Comparison of ENCODE assay signal across 8 cellular contexts in the genomic region with DNA sequence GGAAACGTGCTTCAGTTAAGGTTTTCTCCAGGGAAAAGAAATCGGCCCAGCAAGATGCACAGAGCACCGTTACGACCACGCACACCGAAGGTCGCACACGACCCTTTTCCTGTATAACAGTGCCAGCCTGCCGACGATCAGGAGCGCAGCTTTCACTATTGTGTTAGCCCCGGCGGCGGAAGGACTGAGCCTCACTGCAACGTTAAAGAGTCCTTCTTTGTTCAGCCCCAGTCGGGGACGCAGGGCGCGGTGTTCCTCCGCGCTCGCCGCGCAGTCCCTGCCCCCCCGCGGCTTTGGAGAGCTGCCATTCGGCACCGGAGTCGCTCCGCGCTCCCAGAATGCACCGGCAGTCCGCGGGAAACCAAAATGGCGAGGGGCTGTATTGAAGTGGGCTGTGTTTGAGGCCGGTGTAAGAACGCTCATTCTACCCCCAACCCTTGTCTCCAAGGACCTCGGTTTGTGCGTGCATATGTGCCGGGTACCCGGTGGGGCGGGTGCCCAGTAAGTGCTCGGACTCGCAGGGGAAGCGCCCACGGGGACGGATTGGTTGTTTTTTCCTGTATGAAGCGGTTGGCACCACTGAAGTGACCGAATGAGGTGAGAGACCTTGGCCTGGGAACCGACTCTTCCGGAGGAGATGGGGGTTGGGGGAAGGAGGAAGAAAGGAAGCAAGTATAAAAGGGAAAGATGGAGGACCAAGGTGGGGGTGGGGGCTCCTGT. TPM values are rescaled to one million over a fixed set of nuclear protein-coding genes. Genes with fewer than 3 reads are reported as not detected.
DNase-seq lines count a peak whose midpoint lies in the region; ATAC-seq, FAIRE-seq and TF ChIP-seq lines count a peak whose summit lies in the region.

MTF2 (plus strand) TSS at position 349 of the 720 bp plus-strand sequence; CDS start at position 593, 244 bp downstream.

- H3K9me3 ChIP-seq in DND-41 (ENCODE audit: insufficient read depth, low read length, severe bottlenecking) (peaks cover 11% of the 10 kb centered on the region), Karpas-422 (ENCODE audit: low read length) (no peaks in the 10 kb centered on the region), esophagus muscularis mucosa (no peaks in the 10 kb centered on the region), muscle layer of duodenum (ENCODE audit: control insufficient read depth in 1 of 2, low read length in 2 of 2) (no peaks in the 10 kb centered on the region)

- H3K27ac ChIP-seq in DND-41 (ENCODE audit: low read length): peak within 1 kb of the TSS; percentile 98
- peak within 1 kb of the TSS; percentile 90 for H3K27ac ChIP-seq in Karpas-422 (ENCODE audit: low read length)
- H3K27ac ChIP-seq in esophagus muscularis mucosa (replicated peaks in 1 of 4): peak within 1 kb of the TSS; percentile 82 to 85 (median 83)
- peak within 1 kb of the TSS; percentile 96 for H3K27ac ChIP-seq in muscle layer of duodenum (ENCODE audit: low read length)

- H3K9me2 ChIP-seq in Karpas-422 (replicated peaks; ENCODE audit: insufficient read depth, low read length): no peaks in the 10 kb centered on the region

- peak; percentile 48 for FAIRE-seq in RCC 7860 (lab: Jason Lieb, UNC)

- peak within 1 kb of the TSS; percentile 91 for H3K9ac ChIP-seq in DND-41 (ENCODE audit: low read depth, low read length)
- peak within 1 kb of the TSS; percentile 93 for H3K9ac ChIP-seq in Karpas-422 (ENCODE audit: low read length)

- TF ChIP-seq POLR2A in esophagus muscularis mucosa (IDR thresholded peaks at IDR 0.05; ENCODE audit: low read depth): peak; percentile 6

- peaks cover 37% of the 10 kb centered on the region for H4K20me1 ChIP-seq in DND-41 (ENCODE audit: insufficient read depth, low read length)
- H4K20me1 ChIP-seq in Karpas-422 (ENCODE audit: insufficient read depth, low read depth, low read length): peaks cover 7% of the 10 kb centered on the region; the same call in 1 of the 2 replicates

- H3K4me1 ChIP-seq in DND-41 (ENCODE audit: insufficient read depth, low read length): peaks cover 41% of the 10 kb centered on the region
- peaks cover 21% of the 10 kb centered on the region for H3K4me1 ChIP-seq in Karpas-422 (ENCODE audit: low read length)
- H3K4me1 ChIP-seq in esophagus muscularis mucosa: peaks cover 26 to 36% (median 31%) of the 10 kb centered on the region in 4 donors
- H3K4me1 ChIP-seq in muscle layer of duodenum (ENCODE audit: control insufficient read depth in 1 of 2, insufficient read depth in 2 of 2, low read length in 2 of 2): peaks cover 0 to 17% of the 10 kb centered on the region in 2 donors

- peaks cover 30% of the 10 kb centered on the region for H3K36me3 ChIP-seq in DND-41 (ENCODE audit: insufficient read depth, low read length)
- H3K36me3 ChIP-seq in Karpas-422 (ENCODE audit: insufficient read depth, low read length): peaks cover 31% of the 10 kb centered on the region
- H3K36me3 ChIP-seq in esophagus muscularis mucosa: peaks cover 0 to 6% (median 0%) of the 10 kb centered on the region in 4 donors
- H3K36me3 ChIP-seq in muscle layer of duodenum (ENCODE audit: control insufficient read depth in 1 of 2, insufficient read depth in 2 of 2, low read length in 2 of 2): peaks cover 0 to 8% of the 10 kb centered on the region in 2 donors

- WGBS in esophagus muscularis mucosa: under 1% methylated on average over 27 of the region's 51 CpGs

- DNase-seq in DND-41 (peak; percentile 98), Karpas-422 (peak; percentile 96), RCC 7860 (ENCODE audit: low spot score) (peak; percentile 86), esophagus muscularis mucosa (ENCODE audit: extremely low spot score) (peak; percentile 97)
- DNase-seq in activated T-cell treated with anti-CD3 and anti-CD28 coated beads, Interleukin-2, amount 50 U/mL, for 48 hours: peak; percentile 96 to 98
- DNase-seq in stimulated activated CD8-positive, alpha-beta memory T cell treated with anti-CD3 and anti-CD28 coated beads, Interleukin-7, amount 100 ng/mL, for 24 hours (ENCODE audit: low read depth): peak; percentile 86

- no peak for TF ChIP-seq EP300 in esophagus muscularis mucosa (IDR thresholded peaks at IDR 0.05)

- H3K27me3 ChIP-seq in DND-41 (ENCODE audit: insufficient read depth, low read length, poor library complexity): no peaks in the 10 kb centered on the region
- no peaks in the 10 kb centered on the region for H3K27me3 ChIP-seq in Karpas-422 (ENCODE audit: low read length)
- no peaks in the 10 kb centered on the region for H3K27me3 ChIP-seq in esophagus muscularis mucosa
- H3K27me3 ChIP-seq in muscle layer of duodenum (ENCODE audit: low read depth, low read length): no peaks in the 10 kb centered on the region

- intact Hi-C loops in esophagus muscularis mucosa (cut with DNase I): loop anchor here (10.0 kb wide), 1 partner anchor 224 kb away; no protein-coding TSS in a partner anchor

- TF ChIP-seq CTCF in DND-41 (IDR thresholded peaks at IDR 0.05; ENCODE audit: borderline replicate concordance, extremely low read depth, low read length, poor library complexity, severe bottlenecking) (no peak), esophagus muscularis mucosa (IDR thresholded peaks at IDR 0.05) (peak in 1 of 3 experiments; percentile 21)

- peak within 1 kb of the TSS; percentile 80 for H2AFZ ChIP-seq in DND-41 (ENCODE audit: low read depth, low read length)
- H2AFZ ChIP-seq in Karpas-422 (ENCODE audit: low read length): no peak within 1 kb of the TSS

- H3K79me2 ChIP-seq in DND-41 (ENCODE audit: insufficient read depth, low read length) (peaks cover 62% of the 10 kb centered on the region), Karpas-422 (ENCODE audit: low read length) (peaks cover 55% of the 10 kb centered on the region)

- H3K4me2 ChIP-seq in DND-41 (ENCODE audit: insufficient read depth, low read length) (peak within 1 kb of the TSS; percentile 65), Karpas-422 (ENCODE audit: low read depth, low read length, poor library complexity, severe bottlenecking) (peak within 1 kb of the TSS; percentile 91)

- H3K4me3 ChIP-seq in DND-41 (ENCODE audit: low read depth in 1 of 2, low read length in 2 of 2) (peak within 1 kb of the TSS; percentile 78 to 80), Karpas-422 (ENCODE audit: low read length) (peak within 1 kb of the TSS; percentile 97), esophagus muscularis mucosa (peak within 1 kb of the TSS; percentile 87 to 94 (median 90)), muscle layer of duodenum (ENCODE audit: low read depth in 1 of 2, low read length in 2 of 2) (peak within 1 kb of the TSS; percentile 85 to 100)

- ATAC-seq in DND-41 (ENCODE audit: insufficient read depth, low read depth): peak; percentile 81
- peak; percentile 79 for ATAC-seq in GM21825 (IDR thresholded peaks at IDR 0.05; ENCODE audit: unreplicated experiment)

RNA-seq across cellular contexts. Expression of gene MTF2, which starts in this region (rescaled TPM):
- 34.6 and 36.3 TPM in 2 replicates for total RNA-seq in Karpas-422 (2014; rRNA removed; shearing (Covaris generic); ENCODE audit: low replicate concordance)
- total RNA-seq in esophagus muscularis mucosa: 10 to 100 TPM in 2 of 4 donors, 1 to 10 TPM in 2; 7.1 to 13.4 (median 9.9) TPM

Comparison
In these comparisons a context has a peak if more than half of its experiments do, and no peak if none do; other contexts are left out.
1. Peak in every context shown above with its lines: DNase-seq, ATAC-seq, H3K4me3 ChIP-seq and H3K27ac ChIP-seq.